ENCODE assay signal across 21 cellular contexts in genomic region chr7:7921830-7922229, GRCh38. TPM values are rescaled to one million over a fixed set of nuclear protein-coding genes. Genes with fewer than 3 reads are reported as not detected.
DNase-seq lines count a peak whose midpoint lies in the region; ATAC-seq and TF ChIP-seq lines count a peak whose summit lies in the region.
"Had no signal": no experiment of that assay in that cellular context is flagged by ENCODE, and none has a peak within 500 bp of the region (broad histone marks: within the 10 kb centered on the region; RNA-seq: fewer than 3 reads in every experiment).

No MANE protein-coding gene starts in this region.

- no peaks in the 10 kb centered on the region for H3K9me3 Mint-ChIP-seq in endodermal cell
- H3K9me3 Mint-ChIP-seq: activated CD4-positive, alpha-beta memory T cell treated with anti-CD3 and anti-CD28 coated beads, Interleukin-2, amount 10 ng/mL, durations not matched to agents 7 days and 5 days; activated naive CD4-positive, alpha-beta T cell treated with anti-CD3 and anti-CD28 coated beads for 36 hours; GM23338; T-cell had no signal

- H3K36me3 ChIP-seq in endodermal cell (ENCODE audit: control insufficient read depth, insufficient read depth, low read length), result no peaks in the 10 kb centered on the region
- H3K36me3 ChIP-seq in upper lobe of left lung, result no peaks in the 10 kb centered on the region
- no peaks in the 10 kb centered on the region for H3K36me3 ChIP-seq in right atrium auricular region
- H3K36me3 ChIP-seq: ascending aorta, suprapubic skin had no signal

- peak overlapping the region; percentile 72 for H3K27ac Mint-ChIP-seq in endodermal cell
- H3K27ac Mint-ChIP-seq: activated CD4-positive, alpha-beta memory T cell treated with anti-CD3 and anti-CD28 coated beads, Interleukin-2, amount 10 ng/mL, durations not matched to agents 7 days and 5 days; activated naive CD4-positive, alpha-beta T cell treated with anti-CD3 and anti-CD28 coated beads for 36 hours; GM23338; T-cell had no signal

- no peak for TF ChIP-seq POLR2A in upper lobe of left lung (IDR thresholded peaks at IDR 0.05)

- no peak for TF ChIP-seq EP300 in upper lobe of left lung (IDR thresholded peaks at IDR 0.05)

- TF ChIP-seq CTCF in endodermal cell (conservative IDR thresholded peaks at IDR 0.05) (no peak), upper lobe of left lung (IDR thresholded peaks at IDR 0.05) (no peak), right atrium auricular region (IDR thresholded peaks at IDR 0.05) (no peak)

- H3K27me3 ChIP-seq in endodermal cell (ENCODE audit: control insufficient read depth, insufficient read depth, low read length, poor library complexity, severe bottlenecking) (no peaks in the 10 kb centered on the region), upper lobe of left lung (no peaks in the 10 kb centered on the region), right atrium auricular region (no peaks in the 10 kb centered on the region)
- H3K27me3 ChIP-seq: ascending aorta, hepatocyte, suprapubic skin had no signal

- H3K27ac ChIP-seq in endodermal cell (ENCODE audit: low read depth, low read length) (no peak overlapping the region), upper lobe of left lung (peak overlapping the region in 3 of 4 donors; percentile 22 to 59 (median 25)), right atrium auricular region (no peak overlapping the region)
- H3K27ac ChIP-seq: ascending aorta, C4-2B, hepatocyte, psoas muscle, suprapubic skin had no signal

- H3K36me3 Mint-ChIP-seq in endodermal cell (ENCODE audit: low read depth), result no peaks in the 10 kb centered on the region
- H3K36me3 Mint-ChIP-seq: T-cell had no signal

- H3K4me1 Mint-ChIP-seq in endodermal cell, result peaks cover 57% of the 10 kb centered on the region

- no peak overlapping the region for H3K9ac ChIP-seq in endodermal cell (ENCODE audit: extremely low read depth, low read length, poor library complexity, severe bottlenecking)

- H3K4me1 ChIP-seq in endodermal cell (ENCODE audit: control insufficient read depth, insufficient read depth, low read length) (peaks cover 21% of the 10 kb centered on the region), upper lobe of left lung (peaks cover 3 to 12% (median 9%) of the 10 kb centered on the region in 4 donors), right atrium auricular region (no peaks in the 10 kb centered on the region)
- H3K4me1 ChIP-seq: ascending aorta, psoas muscle, suprapubic skin had no signal

- no peak for ATAC-seq in upper lobe of left lung (ENCODE audit: low FRiP score in 2 of 2)
- ATAC-seq: GM23338, Right ventricle myocardium inferior, T-cell had no signal

- H3K4me3 ChIP-seq in endodermal cell (ENCODE audit: low read length) (no peak overlapping the region), upper lobe of left lung (no peak overlapping the region), right atrium auricular region (no peak overlapping the region)
- H3K4me3 ChIP-seq: ascending aorta, GM23338, hepatocyte, psoas muscle, suprapubic skin had no signal

- H3K9me3 ChIP-seq in endodermal cell (ENCODE audit: control insufficient read depth, low read length) (no peaks in the 10 kb centered on the region), upper lobe of left lung (no peaks in the 10 kb centered on the region), right atrium auricular region (no peaks in the 10 kb centered on the region)
- H3K9me3 ChIP-seq: ascending aorta, psoas muscle, suprapubic skin had no signal

- H3K27me3 Mint-ChIP-seq in endodermal cell (ENCODE audit: insufficient read depth), result peaks cover 9% of the 10 kb centered on the region
- H3K27me3 Mint-ChIP-seq: activated CD4-positive, alpha-beta memory T cell treated with anti-CD3 and anti-CD28 coated beads, Interleukin-2, amount 10 ng/mL, durations not matched to agents 7 days and 5 days; T-cell had no signal

- no peak overlapping the region for H3K4me3 Mint-ChIP-seq in endodermal cell
- H3K4me3 Mint-ChIP-seq: activated naive CD4-positive, alpha-beta T cell treated with anti-CD3 and anti-CD28 coated beads for 36 hours; GM23338 had no signal

- DNase-seq in NCI-H2171 treated with DMSO at 0.1 percent for 48 hours (lab: John Stamatoyannopoulos, UW), result peak; percentile 22
- DNase-seq in NCI-H2171 (lab: John Stamatoyannopoulos, UW), result no peak
- peak; percentile 41 for DNase-seq in NAMALWA (ENCODE audit: low spot score)
- DNase-seq in endodermal cell, result no peak
- no peak for DNase-seq in upper lobe of left lung
- DNase-seq in NCI-H187 treated with DMSO at 0.1 percent for 48 hours (lab: John Stamatoyannopoulos, UW), result no peak
- DNase-seq in NOMO-1 (lab: John Stamatoyannopoulos, UW; ENCODE audit: unreplicated experiment in 2 of 2), result no peak
- no peak for DNase-seq in right atrium auricular region (ENCODE audit: low spot score)
- DNase-seq: activated CD4-positive, alpha-beta memory T cell treated with anti-CD3 and anti-CD28 coated beads, Interleukin-2, amount 10 ng/mL, durations not matched to agents 7 days and 5 days; activated naive CD4-positive, alpha-beta T cell treated with anti-CD3 and anti-CD28 coated beads for 36 hours; activated T-cell treated with anti-CD3 and anti-CD28 coated beads, Interleukin-2, amount 50 U/mL, for 1 hour; islet precursor cell; psoas muscle; stimulated activated CD8-positive, alpha-beta memory T cell treated with anti-CD3 and anti-CD28 coated beads, Interleukin-4, amount 100 ng/mL, for 48 hours; T-cell had no signal

RNA-seq across cellular contexts. Expression of gene GLCCI1, which starts 46.8 kb away (rescaled TPM):
- total RNA-seq in endodermal cell (10 to 100 TPM; 44.3 to 55.8 TPM), upper lobe of left lung (100 to 1,000 TPM in 1 of 6 donors, 10 to 100 TPM in 5; 27.4 to 240 (median 46.6) TPM), right atrium auricular region (1 to 10 TPM; 3.4 to 3.8 TPM)
- 40.4 TPM for polyA plus RNA-seq in endodermal cell (2013, experiment 1 of 2)
- 39.0 TPM for polyA plus RNA-seq in endodermal cell (2013, experiment 2 of 2)

Comparison
In these comparisons a context has a peak if more than half of its experiments do, and no peak if none do; other contexts are left out.
1. DNase-seq: peak in NCI-H2171 treated with DMSO at 0.1 percent for 48 hours (single experiment) and NAMALWA (single experiment); none in NCI-H2171 (single experiment), endodermal cell (single experiment), upper lobe of left lung (0 of 2), NCI-H187 treated with DMSO at 0.1 percent for 48 hours (single experiment), NOMO-1 (0 of 2) and right atrium auricular region (single experiment).
2. H3K27ac ChIP-seq: peak in upper lobe of left lung (3 of 4); none in endodermal cell (single experiment) and right atrium auricular region (0 of 2).
3. RNA of gene GLCCI1, which starts 46.8 kb away (total RNA-seq): 44.3 to 55.8 TPM in endodermal cell and 27.4 to 240 TPM in upper lobe of left lung; 3.4 to 3.8 TPM in right atrium auricular region; every median in the first group is over 4 times any median in the second.